Comparison of ENCODE assay signal across 7 cellular contexts in the genomic region with DNA sequence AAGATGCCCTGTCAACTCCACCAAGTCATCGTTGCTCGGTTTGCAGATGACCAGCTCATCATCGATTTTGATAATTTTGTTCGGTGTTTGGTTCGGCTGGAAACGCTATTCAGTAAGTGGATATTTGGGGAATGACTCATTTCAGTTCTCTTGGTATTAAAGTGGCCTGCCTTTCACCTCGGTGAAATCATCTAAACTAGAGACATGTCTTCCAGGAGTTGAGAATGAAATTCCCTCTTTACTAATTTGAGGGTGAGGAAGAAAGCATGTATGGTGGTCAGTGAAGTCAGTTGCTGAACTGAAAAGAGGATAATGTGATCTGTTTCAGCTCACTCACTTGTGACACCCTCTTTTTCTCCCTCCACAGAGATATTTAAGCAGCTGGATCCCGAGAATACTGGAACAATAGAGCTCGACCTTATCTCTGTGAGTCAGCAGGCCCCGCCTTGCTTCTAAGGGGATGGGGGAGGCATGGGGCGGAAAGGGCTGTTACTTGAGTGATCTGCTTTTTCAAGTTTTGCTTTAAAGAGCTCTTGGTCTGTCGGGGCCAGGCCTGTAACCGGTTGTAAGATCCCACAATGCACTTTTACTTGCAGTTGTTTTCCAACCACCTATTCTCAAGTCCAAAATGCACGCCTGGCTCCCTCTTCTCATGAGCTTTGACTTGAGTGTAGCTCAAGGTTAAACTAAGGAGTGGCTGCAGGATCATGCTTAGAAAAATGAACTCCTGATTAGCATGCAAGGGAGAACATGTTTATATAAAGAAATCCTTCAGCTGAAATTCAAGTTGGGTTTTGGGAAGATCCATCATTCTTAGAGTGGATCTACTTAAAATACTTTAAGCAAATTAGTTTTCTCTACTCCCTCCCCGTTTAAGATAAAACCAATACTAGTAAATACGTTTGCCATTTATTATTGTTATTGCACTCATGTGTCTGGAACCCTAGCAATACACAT. TPM values are rescaled to one million over a fixed set of nuclear protein-coding genes. Genes with fewer than 3 reads are reported as not detected.
A peak's percentile ranks its signal among the peaks of the same experiment; 100 is the strongest.
DNase-seq lines count a peak whose midpoint lies in the region; TF ChIP-seq lines count a peak whose summit lies in the region.

No MANE protein-coding gene starts in this region.

- H2BK15ac ChIP-seq in mesendoderm (replicated peaks; ENCODE audit: low read depth) = no peak overlapping the region

- no peak overlapping the region for H3K23ac ChIP-seq in mesendoderm (ENCODE audit: low read length)

- H3K36me3 ChIP-seq in PC-9 (ENCODE audit: low read depth) (peaks cover 61% of the 10 kb centered on the region), mesendoderm (ENCODE audit: control insufficient read depth, insufficient read depth, low read length) (peaks cover 5% of the 10 kb centered on the region), urinary bladder (ENCODE audit: insufficient read depth) (no peaks in the 10 kb centered on the region)

- H2BK120ac ChIP-seq in mesendoderm (ENCODE audit: low read depth, low read length) = no peak overlapping the region

- H3K9me3 ChIP-seq in PC-9 (ENCODE audit: insufficient read depth, low read depth) = no peaks in the 10 kb centered on the region

- H3K4me3 ChIP-seq in PC-9 = peak overlapping the region; percentile 9; the same call in 1 of the 2 replicates
- H3K4me3 ChIP-seq in dorsolateral prefrontal cortex = no peak overlapping the region
- no peak overlapping the region for H3K4me3 ChIP-seq in mesendoderm (ENCODE audit: low read length)
- no peak overlapping the region for H3K4me3 ChIP-seq in urinary bladder (ENCODE audit: low read depth, low read length)

- H3K79me1 ChIP-seq in mesendoderm (ENCODE audit: low read length) = no peaks in the 10 kb centered on the region

- TF ChIP-seq CTCF in PC-9 (conservative IDR thresholded peaks at IDR 0.05) = no peak
- TF ChIP-seq CTCF in dorsolateral prefrontal cortex (IDR thresholded peaks at IDR 0.05 in 54 of 56, conservative IDR thresholded peaks at IDR 0.05 in 2 of 56; ENCODE audit: low read depth in 1 of 56, partially characterized antibody in 56 of 56) = no peak

- peak overlapping the region; percentile 31 for H2BK5ac ChIP-seq in mesendoderm (ENCODE audit: low read length)

- WGBS in mesendoderm (ENCODE audit: extremely low coverage, insufficient coverage, low lambda C conversion rate) = no CpG with 5 or more reads among the region's 16 CpGs
- 25% methylated on average over 16 of the region's 16 CpGs for WGBS in urinary bladder

- peak overlapping the region; percentile 50 for H3K9ac ChIP-seq in mesendoderm (ENCODE audit: low read length)

- H3K18ac ChIP-seq in mesendoderm (ENCODE audit: low read length) = no peak overlapping the region

- intact Hi-C loops in PC-9 (cut with micrococcal nuclease; ENCODE audit: unreplicated experiment) = loop anchor here (1.0 to 2.0 kb wide), 2 partner anchors 22 to 65 kb away; no protein-coding TSS in a partner anchor
- intact Hi-C loops in dorsolateral prefrontal cortex (cut with DNase I) = no loop called here

- H3K4me2 ChIP-seq in PC-9 (peak overlapping the region; percentile 64), mesendoderm (ENCODE audit: low read length) (no peak overlapping the region)

- H3K9me2 ChIP-seq in PC-9 (ENCODE audit: insufficient read depth) = no peaks in the 10 kb centered on the region

- CTCF ChIA-PET in PC-9 (lab: Charles Lee) = interaction anchor here (1.0 kb wide), 1 partner anchor 60 kb away, joined by 3 read pairs; the partner anchor contains the start of gene CAPN2

- H3K79me2 ChIP-seq in PC-9 (ENCODE audit: low read depth) = peaks cover 12% of the 10 kb centered on the region; the same call in 1 of the 2 replicates
- H3K79me2 ChIP-seq in mesendoderm (ENCODE audit: control insufficient read depth, insufficient read depth, low read length) = no peaks in the 10 kb centered on the region

- H3F3A ChIP-seq in PC-9 (ENCODE audit: insufficient read depth, low read depth) = peaks cover 81% of the 10 kb centered on the region

- no peak overlapping the region for H3K4ac ChIP-seq in mesendoderm (ENCODE audit: low read depth, low read length)

- H4K8ac ChIP-seq in mesendoderm (ENCODE audit: low read depth, low read length) = no peak overlapping the region

- H3K4me1 ChIP-seq in PC-9 (replicated peaks; ENCODE audit: insufficient read depth) (peaks cover 82% of the 10 kb centered on the region), mesendoderm (ENCODE audit: control insufficient read depth, low read depth, low read length) (peaks cover 10% of the 10 kb centered on the region), urinary bladder (ENCODE audit: insufficient read depth) (no peaks in the 10 kb centered on the region)

- BruUV-seq in PC-9 (replicated peaks; lab: Mats Ljungman, UMichigan) = TSS peak; percentile 29

- POLR2A ChIA-PET in PC-9 (lab: Charles Lee; ENCODE audit: unreplicated experiment) = interaction anchor here (0.5 to 2.3 kb wide), 12 partner anchors 8 to 558 kb away, joined by 3 to 29 read pairs (median 4); partner anchors contain the start of gene NVL

- H4K20me1 ChIP-seq in PC-9 (ENCODE audit: insufficient read depth) = no peaks in the 10 kb centered on the region

- H3K27me3 ChIP-seq in PC-9 (ENCODE audit: insufficient read depth, low read depth) (no peaks in the 10 kb centered on the region), dorsolateral prefrontal cortex (no peaks in the 10 kb centered on the region), mesendoderm (ENCODE audit: insufficient read depth, low read length, poor library complexity) (no peaks in the 10 kb centered on the region)

- peak overlapping the region; percentile 33 for H4K5ac ChIP-seq in mesendoderm (ENCODE audit: low read length)

- no peak overlapping the region for H2AFZ ChIP-seq in PC-9

- no peak overlapping the region for H2AK5ac ChIP-seq in mesendoderm (ENCODE audit: low read length)

- H3K56ac ChIP-seq in mesendoderm (ENCODE audit: low read length) = peak overlapping the region; percentile 58

- peak; percentile 74 for DNase-seq in H4 (ENCODE audit: low spot score)
- peak; percentile 87 to 90 for DNase-seq in PC-9
- DNase-seq in dorsolateral prefrontal cortex = no peak
- peak; percentile 92 for DNase-seq in mesendoderm
- DNase-seq in stimulated activated CD4-positive, alpha-beta T cell treated with anti-CD3 and anti-CD28 coated beads, Interleukin-4, amount 100 ng/mL, for 24 hours = no peak
- DNase-seq in GOT3 (lab: John Stamatoyannopoulos, UW) = no peak

- H3K27ac ChIP-seq in PC-9 = peak overlapping the region; percentile 90
- H3K27ac ChIP-seq in dorsolateral prefrontal cortex = peak overlapping the region; percentile 44 to 93 (median 84)
- H3K27ac ChIP-seq in mesendoderm (ENCODE audit: low read depth, low read length) = peak overlapping the region; percentile 57
- H3K27ac ChIP-seq in urinary bladder (ENCODE audit: low read depth) = peak overlapping the region; percentile 33

RNA-seq across cellular contexts. Expression of gene CAPN2, which starts 59.8 kb away (rescaled TPM):
- total RNA-seq in H4 (2014; rRNA removed; shearing (Covaris generic)) = 43.4 and 47.9 TPM in 2 replicates
- total RNA-seq in PC-9 (2021) = 376 and 459 TPM in 2 replicates
- 100 to 1,000 TPM in 66 of 120 experiments, 10 to 100 TPM in 54; 66.7 to 318 (median 103) TPM for total RNA-seq in dorsolateral prefrontal cortex
- 15.4 TPM for polyA plus RNA-seq in mesendoderm (2013, experiment 1 of 2)
- polyA plus RNA-seq in mesendoderm (2013, experiment 2 of 2) = 17.2 TPM
- total RNA-seq in urinary bladder = 117 TPM
- polyA plus RNA-seq in urinary bladder = 91.4 TPM

Comparison
In these comparisons a context has a peak if more than half of its experiments do, and no peak if none do; other contexts are left out.
1. DNase-seq: peak in H4 (single experiment), PC-9 (2 of 2) and mesendoderm (single experiment); none in dorsolateral prefrontal cortex (0 of 10), stimulated activated CD4-positive, alpha-beta T cell treated with anti-CD3 and anti-CD28 coated beads, Interleukin-4, amount 100 ng/mL, for 24 hours (single experiment) and GOT3 (single experiment).
2. H3K27ac ChIP-seq: peak in every context shown above with its lines; median percentile 90 in PC-9; 84 in dorsolateral prefrontal cortex; 57 in mesendoderm; 33 in urinary bladder.